ENCODE assay signal across 21 cellular contexts in the genomic region with DNA sequence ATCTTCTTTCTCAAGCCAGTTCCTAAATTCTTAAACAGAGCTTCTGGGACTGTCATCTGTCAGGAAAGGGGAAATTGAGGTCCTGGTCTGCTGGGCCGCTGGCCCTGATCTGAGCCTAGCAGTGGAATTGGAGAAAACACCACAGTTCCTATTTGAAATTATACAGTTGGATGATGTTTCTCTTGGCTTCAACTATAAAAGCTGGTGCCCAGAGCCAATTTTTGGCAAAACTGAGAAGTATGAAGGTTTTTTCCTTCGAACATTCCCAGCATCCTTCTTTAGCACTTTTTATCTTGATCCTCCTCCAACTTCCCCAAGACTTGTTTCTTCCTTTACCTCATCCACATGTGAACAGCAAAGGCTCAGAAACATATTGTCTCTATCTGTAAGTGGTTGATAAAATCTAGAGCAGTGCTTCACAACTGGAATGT.
DNase-seq lines count a peak whose midpoint lies in the region; ATAC-seq, FAIRE-seq and TF ChIP-seq lines count a peak whose summit lies in the region.
"Had no signal": no experiment of that assay in that cellular context is flagged by ENCODE, and none has a peak within 500 bp of the region (broad histone marks: within the 10 kb centered on the region; RNA-seq: fewer than 3 reads in every experiment).

No MANE protein-coding gene starts in this region.

- ATAC-seq in Right ventricle myocardium superior (ENCODE audit: poor library complexity) (peak; percentile 8), lower lobe of right lung (peak in 1 of 2 donors; percentile 61), aorta (ENCODE audit: low FRiP score) (peak; percentile 39)
- no peak for ATAC-seq in effector memory CD8-positive, alpha-beta T cell (replicated peaks)
- ATAC-seq: stimulated activated effector memory CD8-positive, alpha-beta T cell treated with anti-CD3 and anti-CD28 coated beads, Interleukin-12 subunit alpha, Interleukin-12 subunit beta, amount 100 ng/mL, for 72 hours had no signal

- CTCF ChIA-PET in endothelial cell of umbilical vein (lab: Charles Lee): interaction anchor here (1.4 to 2.3 kb wide), 4 partner anchors 8 to 79 kb away, joined by 3 to 10 read pairs (median 7); no protein-coding TSS in a partner anchor

- no TSS peak for BruUV-seq in endothelial cell of umbilical vein (replicated peaks; lab: Mats Ljungman, UMichigan)

- DNase-seq in Right ventricle myocardium superior (no peak), cardiac septum (ENCODE audit: low spot score) (no peak), endothelial cell of umbilical vein (ENCODE audit: low read depth, low spot score) (peak; percentile 53), lower lobe of right lung (no peak), aorta (peak in 1 of 2 donors; percentile 60), midbrain (lab: John Stamatoyannopoulos, UW) (no peak)
- no peak for DNase-seq in stimulated activated CD4-positive, alpha-beta T cell treated with anti-CD3 and anti-CD28 coated beads, Interleukin-4, amount 100 ng/mL, for 1 hour
- no peak for DNase-seq in effector memory CD8-positive, alpha-beta T cell
- DNase-seq: activated CD4-positive, alpha-beta T cell treated with anti-CD3 and anti-CD28 coated beads, Interleukin-2, amount 10 ng/mL, durations not matched to agents 24 days and 14 days; activated CD8-positive, alpha-beta memory T cell treated with anti-CD3 and anti-CD28 coated beads, Interleukin-2, amount 50 U/mL, for 4 hours; CD4-positive, CD25-positive, alpha-beta regulatory T cell; DMS53; MM.1S; NCI-H2029; NCI-H524; posterior cingulate gyrus; stimulated activated CD4-positive, alpha-beta T cell treated with anti-CD3 and anti-CD28 coated beads, Interleukin-12 subunit alpha, Interleukin-12 subunit beta, amount 100 ng/mL, for 4 hours; T-helper 9 cell had no signal

- no peaks in the 10 kb centered on the region for H3K9me1 ChIP-seq in endothelial cell of umbilical vein (replicated peaks; ENCODE audit: control insufficient read depth, extremely low read depth, insufficient read depth, low read length)

- H4K20me1 ChIP-seq in endothelial cell of umbilical vein (replicated peaks; ENCODE audit: control insufficient read depth, extremely low read depth, insufficient read depth, low read length): no peaks in the 10 kb centered on the region

- peaks cover 12% of the 10 kb centered on the region for H3K4me1 ChIP-seq in endothelial cell of umbilical vein (ENCODE audit: control insufficient read depth, extremely low read depth, insufficient read depth, low read length)
- H3K4me1 ChIP-seq in lower lobe of right lung: peaks cover 36% of the 10 kb centered on the region
- peaks cover 0 to 4% of the 10 kb centered on the region in 2 donors for H3K4me1 ChIP-seq in aorta (ENCODE audit: control insufficient read depth in 1 of 2, insufficient read depth in 2 of 2, low read length in 2 of 2)

- H3K27me3 ChIP-seq in endothelial cell of umbilical vein (ENCODE audit: control insufficient read depth in 2 of 2, insufficient read depth in 2 of 2, low read length in 2 of 2): no peaks in the 10 kb centered on the region
- no peaks in the 10 kb centered on the region for H3K27me3 ChIP-seq in lower lobe of right lung (ENCODE audit: low read depth)
- H3K27me3 ChIP-seq in aorta (ENCODE audit: control insufficient read depth in 1 of 2, insufficient read depth in 2 of 2, low read length in 1 of 2): no peaks in the 10 kb centered on the region
- H3K27me3 ChIP-seq: ascending aorta had no signal

- H3K9me3 ChIP-seq in endothelial cell of umbilical vein (replicated peaks; ENCODE audit: control insufficient read depth, insufficient read depth, low read length) (no peaks in the 10 kb centered on the region), lower lobe of right lung (no peaks in the 10 kb centered on the region), aorta (ENCODE audit: control insufficient read depth, low read length) (no peaks in the 10 kb centered on the region)
- H3K9me3 ChIP-seq: ascending aorta had no signal

- intact Hi-C loops in Right ventricle myocardium superior (cut with DNase I) (no loop called here), cardiac septum (cut with DNase I) (loop anchor here (5.0 kb wide), 1 partner anchor 50 kb away; no protein-coding TSS in a partner anchor), endothelial cell of umbilical vein (cut with micrococcal nuclease) (no loop called here), lower lobe of right lung (cut with DNase I) (no loop called here), aorta (cut with DNase I) (no loop called here)

- H2AFZ ChIP-seq in endothelial cell of umbilical vein (ENCODE audit: low read depth, low read length): no peak overlapping the region

- H3K4me3 ChIP-seq in endothelial cell of umbilical vein (replicated peaks in 1 of 3; ENCODE audit: insufficient read depth in 1 of 3, low read depth in 1 of 3, low read length in 3 of 3): no peak overlapping the region
- H3K4me3 ChIP-seq in lower lobe of right lung: no peak overlapping the region
- H3K4me3 ChIP-seq in aorta (ENCODE audit: low read length in 2 of 2): no peak overlapping the region
- H3K4me3 ChIP-seq: ascending aorta, SK-N-MC had no signal

- POLR2A ChIA-PET in endothelial cell of umbilical vein (lab: Charles Lee): no interaction called here

- H3K27me3 Mint-ChIP-seq in effector memory CD8-positive, alpha-beta T cell: peaks cover 5 to 9% of the 10 kb centered on the region in 2 donors

- no peaks in the 10 kb centered on the region for H3K79me2 ChIP-seq in endothelial cell of umbilical vein (ENCODE audit: control insufficient read depth, insufficient read depth, low read length)

- H3K36me3 Mint-ChIP-seq in effector memory CD8-positive, alpha-beta T cell (ENCODE audit: insufficient read depth): peaks cover 4% of the 10 kb centered on the region
- H3K36me3 Mint-ChIP-seq: CD4-positive, CD25-positive, alpha-beta regulatory T cell; stimulated activated effector memory CD8-positive, alpha-beta T cell treated with anti-CD3 and anti-CD28 coated beads, Interleukin-12 subunit alpha, Interleukin-12 subunit beta, amount 100 ng/mL, for 72 hours had no signal

- no peak overlapping the region for H3K4me3 Mint-ChIP-seq in effector memory CD8-positive, alpha-beta T cell
- H3K4me3 Mint-ChIP-seq: activated CD4-positive, alpha-beta T cell treated with anti-CD3 and anti-CD28 coated beads, Interleukin-2, amount 10 ng/mL, durations not matched to agents 24 days and 14 days; CD4-positive, CD25-positive, alpha-beta regulatory T cell; stimulated activated effector memory CD8-positive, alpha-beta T cell treated with anti-CD3 and anti-CD28 coated beads, Interleukin-12 subunit alpha, Interleukin-12 subunit beta, amount 100 ng/mL, for 72 hours had no signal

- dilution Hi-C loops in endothelial cell of umbilical vein (cut with MboI; ENCODE audit: extremely low pct_ligation_motif_present, low sequenced_read_pairs): no loop called here

- no peaks in the 10 kb centered on the region for H3K9me3 Mint-ChIP-seq in effector memory CD8-positive, alpha-beta T cell
- H3K9me3 Mint-ChIP-seq: activated CD4-positive, alpha-beta T cell treated with anti-CD3 and anti-CD28 coated beads, Interleukin-2, amount 10 ng/mL, durations not matched to agents 24 days and 14 days; stimulated activated effector memory CD8-positive, alpha-beta T cell treated with anti-CD3 and anti-CD28 coated beads, Interleukin-12 subunit alpha, Interleukin-12 subunit beta, amount 100 ng/mL, for 72 hours had no signal

- H3K27ac Mint-ChIP-seq in effector memory CD8-positive, alpha-beta T cell: no peak overlapping the region
- H3K27ac Mint-ChIP-seq: activated CD4-positive, alpha-beta T cell treated with anti-CD3 and anti-CD28 coated beads, Interleukin-2, amount 10 ng/mL, durations not matched to agents 24 days and 14 days; CD4-positive, CD25-positive, alpha-beta regulatory T cell had no signal

- WGBS in aorta, 2 donors: 2 to 3% methylated on average over 2 of the region's 2 CpGs

- TF ChIP-seq CTCF in endothelial cell of umbilical vein (IDR thresholded peaks at IDR 0.05; ENCODE audit: extremely low read depth in 1 of 2, insufficient read depth in 1 of 2, low read depth in 1 of 2, low read length in 2 of 2): no peak
- no peak for TF ChIP-seq CTCF in lower lobe of right lung (IDR thresholded peaks at IDR 0.05)

- FAIRE-seq in endothelial cell of umbilical vein (lab: Jason Lieb, UNC): no peak

- H3K36me3 ChIP-seq in endothelial cell of umbilical vein (ENCODE audit: control insufficient read depth in 2 of 2, extremely low read depth in 1 of 2, insufficient read depth in 2 of 2, low read length in 2 of 2) (no peaks in the 10 kb centered on the region), lower lobe of right lung (no peaks in the 10 kb centered on the region), aorta (ENCODE audit: control insufficient read depth in 1 of 2, insufficient read depth in 2 of 2, low read length in 1 of 2) (no peaks in the 10 kb centered on the region)
- H3K36me3 ChIP-seq: ascending aorta had no signal

- peaks cover 0 to 7% of the 10 kb centered on the region in 2 donors for H3K4me1 Mint-ChIP-seq in effector memory CD8-positive, alpha-beta T cell (ENCODE audit: low read depth in 2 of 2)
- H3K4me1 Mint-ChIP-seq: stimulated activated effector memory CD8-positive, alpha-beta T cell treated with anti-CD3 and anti-CD28 coated beads, Interleukin-12 subunit alpha, Interleukin-12 subunit beta, amount 100 ng/mL, for 72 hours had no signal

- H3K27ac ChIP-seq in endothelial cell of umbilical vein (ENCODE audit: insufficient read depth, low read depth, low read length) (no peak overlapping the region), lower lobe of right lung (peak overlapping the region; percentile 32), aorta (ENCODE audit: low read depth in 1 of 2, low read length in 2 of 2) (no peak overlapping the region)
- H3K27ac ChIP-seq: ascending aorta, SK-N-MC had no signal

- H3K4me2 ChIP-seq in endothelial cell of umbilical vein (ENCODE audit: insufficient read depth, low read length): peak overlapping the region; percentile 10

- TF ChIP-seq POLR2A in endothelial cell of umbilical vein (IDR thresholded peaks at IDR 0.05; ENCODE audit: low read depth, low read length): no peak

- H3K9ac ChIP-seq in endothelial cell of umbilical vein (replicated peaks; ENCODE audit: extremely low read depth, insufficient read depth, low read length): no peak overlapping the region

TF ChIP-seq in endothelial cell of umbilical vein, 7 proteins besides CTCF, POLR2A, EP300 and RAD21 (continues in another document):
- TF ChIP-seq EZH2 (IDR thresholded peaks at IDR 0.05; ENCODE audit: borderline replicate concordance, low read depth, low read length, severe bottlenecking) (no peak), GATA2 (IDR thresholded peaks at IDR 0.05; ENCODE audit: insufficient read depth, insufficient read length, low read depth, low read length) (no peak), POLR2AphosphoS5 (IDR thresholded peaks at IDR 0.05; ENCODE audit: insufficient read depth, low read depth, low read length) (no peak), MYC (IDR thresholded peaks at IDR 0.05; ENCODE audit: low read depth, low read length) (no peak), FOS (IDR thresholded peaks at IDR 0.05; ENCODE audit: borderline replicate concordance, insufficient read depth, low read length) (no peak)
- TF ChIP-seq, protein P1, sequence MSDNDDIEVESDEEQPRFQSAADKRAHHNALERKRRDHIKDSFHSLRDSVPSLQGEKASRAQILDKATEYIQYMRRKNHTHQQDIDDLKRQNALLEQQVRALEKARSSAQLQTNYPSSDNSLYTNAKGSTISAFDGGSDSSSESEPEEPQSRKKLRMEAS (IDR thresholded peaks at IDR 0.05; ENCODE audit: insufficient read depth, insufficient read length): no peak
